In the genomic region with DNA sequence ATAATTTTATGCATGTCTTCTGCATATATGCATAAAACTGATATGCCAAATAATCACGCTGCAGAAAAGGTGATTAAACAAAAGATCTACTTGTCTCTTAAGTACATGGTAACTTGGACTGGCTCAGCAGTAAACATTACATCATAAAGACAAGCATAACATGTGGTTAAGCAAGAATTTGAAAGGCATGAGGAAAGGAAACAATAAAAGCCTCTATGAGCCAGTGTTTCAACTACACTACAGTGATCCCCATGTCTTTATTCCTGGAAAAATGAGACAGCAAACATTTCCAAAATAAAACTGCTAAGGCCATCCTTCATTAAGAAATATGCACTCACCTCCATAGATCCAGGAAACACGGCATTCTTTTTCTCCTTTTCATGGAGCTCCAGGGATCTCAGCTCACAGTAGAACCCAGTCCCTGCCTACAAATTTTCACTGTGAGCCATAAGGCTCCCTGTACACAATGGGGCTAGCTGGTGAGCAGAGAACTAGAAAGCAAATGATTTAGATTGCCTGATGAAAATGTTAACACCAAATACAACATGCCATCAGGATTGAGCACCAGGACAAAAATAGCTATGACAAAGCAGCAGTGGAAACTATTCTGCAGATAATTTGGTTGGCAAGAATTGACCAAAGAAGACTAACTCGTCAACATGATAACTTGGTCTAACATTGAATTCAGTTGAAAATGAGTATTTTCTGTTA, we compare ENCODE assay signal across 1 cellular context.
A peak's percentile ranks its signal among the peaks of the same experiment; 100 is the strongest.
TF ChIP-seq lines count a peak whose summit lies in the region.

No MANE protein-coding gene starts in this region.

TF ChIP-seq in HEK293, 187 proteins besides CTCF, POLR2A, EP300 and RAD21 (continued from another document):
- TF ChIP-seq, protein P1, sequence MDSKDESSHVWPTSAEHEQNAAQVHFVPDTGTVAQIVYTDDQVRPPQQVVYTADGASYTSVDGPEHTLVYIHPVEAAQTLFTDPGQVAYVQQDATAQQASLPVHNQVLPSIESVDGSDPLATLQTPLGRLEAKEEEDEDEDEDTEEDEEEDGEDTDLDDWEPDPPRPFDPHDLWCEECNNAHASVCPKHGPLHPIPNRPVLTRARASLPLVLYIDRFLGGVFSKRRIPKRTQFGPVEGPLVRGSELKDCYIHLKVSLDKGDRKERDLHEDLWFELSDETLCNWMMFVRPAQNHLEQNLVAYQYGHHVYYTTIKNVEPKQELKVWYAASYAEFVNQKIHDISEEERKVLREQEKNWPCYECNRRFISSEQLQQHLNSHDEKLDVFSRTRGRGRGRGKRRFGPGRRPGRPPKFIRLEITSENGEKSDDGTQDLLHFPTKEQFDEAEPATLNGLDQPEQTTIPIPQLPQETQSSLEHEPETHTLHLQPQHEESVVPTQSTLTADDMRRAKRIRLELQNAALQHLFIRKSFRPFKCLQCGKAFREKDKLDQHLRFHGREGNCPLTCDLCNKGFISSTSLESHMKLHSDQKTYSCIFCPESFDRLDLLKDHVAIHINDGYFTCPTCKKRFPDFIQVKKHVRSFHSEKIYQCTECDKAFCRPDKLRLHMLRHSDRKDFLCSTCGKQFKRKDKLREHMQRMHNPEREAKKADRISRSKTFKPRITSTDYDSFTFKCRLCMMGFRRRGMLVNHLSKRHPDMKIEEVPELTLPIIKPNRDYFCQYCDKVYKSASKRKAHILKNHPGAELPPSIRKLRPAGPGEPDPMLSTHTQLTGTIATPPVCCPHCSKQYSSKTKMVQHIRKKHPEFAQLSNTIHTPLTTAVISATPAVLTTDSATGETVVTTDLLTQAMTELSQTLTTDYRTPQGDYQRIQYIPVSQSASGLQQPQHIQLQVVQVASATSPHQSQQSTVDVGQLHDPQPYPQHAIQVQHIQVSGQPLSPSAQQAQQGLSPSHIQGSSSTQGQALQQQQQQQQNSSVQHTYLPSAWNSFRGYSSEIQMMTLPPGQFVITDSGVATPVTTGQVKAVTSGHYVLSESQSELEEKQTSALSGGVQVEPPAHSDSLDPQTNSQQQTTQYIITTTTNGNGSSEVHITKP (tag by site-specific recombination; IDR thresholded peaks at IDR 0.05): peak; percentile 55
- TF ChIP-seq ZNF366 (tag by site-specific recombination; conservative IDR thresholded peaks at IDR 0.05) (peak; percentile 47), ZNF664 (tag by site-specific recombination; IDR thresholded peaks at IDR 0.05) (no peak), ZNF335 (tag by site-specific recombination; conservative IDR thresholded peaks at IDR 0.05) (0 out of 2 replicates have a peak, but pooled peaks have one; percentile 21), GLIS2 (tag by site-specific recombination; IDR thresholded peaks at IDR 0.05) (no peak), GLIS1 (tag by site-specific recombination; IDR thresholded peaks at IDR 0.05) (no peak), ZNF623 (tag by site-specific recombination; IDR thresholded peaks at IDR 0.05) (no peak), ZBTB48 (tag by site-specific recombination; IDR thresholded peaks at IDR 0.05) (no peak), ZXDB (tag by site-specific recombination; IDR thresholded peaks at IDR 0.05) (0 out of 2 replicates have a peak, but pooled peaks have one; percentile 16), ZBTB10 (tag by site-specific recombination; IDR thresholded peaks at IDR 0.05) (no peak), ZNF629 (tag by site-specific recombination; IDR thresholded peaks at IDR 0.05) (0 out of 2 replicates have a peak, but pooled peaks have one; percentile 12), ZNF37A (tag by site-specific recombination; IDR thresholded peaks at IDR 0.05) (no peak), ZNF404 (tag by site-specific recombination; IDR thresholded peaks at IDR 0.05) (no peak), HOXD13 (CRISPR knock-in tag; IDR thresholded peaks at IDR 0.05; ENCODE audit: borderline replicate concordance) (no peak), ZNF514 (tag by site-specific recombination; IDR thresholded peaks at IDR 0.05) (no peak), ZNF133 (tag by site-specific recombination; IDR thresholded peaks at IDR 0.05) (no peak)
- TF ChIP-seq, protein P2, sequence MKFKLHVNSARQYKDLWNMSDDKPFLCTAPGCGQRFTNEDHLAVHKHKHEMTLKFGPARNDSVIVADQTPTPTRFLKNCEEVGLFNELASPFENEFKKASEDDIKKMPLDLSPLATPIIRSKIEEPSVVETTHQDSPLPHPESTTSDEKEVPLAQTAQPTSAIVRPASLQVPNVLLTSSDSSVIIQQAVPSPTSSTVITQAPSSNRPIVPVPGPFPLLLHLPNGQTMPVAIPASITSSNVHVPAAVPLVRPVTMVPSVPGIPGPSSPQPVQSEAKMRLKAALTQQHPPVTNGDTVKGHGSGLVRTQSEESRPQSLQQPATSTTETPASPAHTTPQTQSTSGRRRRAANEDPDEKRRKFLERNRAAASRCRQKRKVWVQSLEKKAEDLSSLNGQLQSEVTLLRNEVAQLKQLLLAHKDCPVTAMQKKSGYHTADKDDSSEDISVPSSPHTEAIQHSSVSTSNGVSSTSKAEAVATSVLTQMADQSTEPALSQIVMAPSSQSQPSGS (tag by site-specific recombination; IDR thresholded peaks at IDR 0.05; ENCODE audit: low read depth): peak; percentile 64
